30 cellular contexts compared by ENCODE assay signal in genomic region chrX:23392195-23392594, GRCh38. TPM values are rescaled to one million over a fixed set of nuclear protein-coding genes. Genes with fewer than 3 reads are reported as not detected.
"Had no signal": no experiment of that assay in that cellular context is flagged by ENCODE, and none has a peak within 500 bp of the region (broad histone marks: within the 10 kb centered on the region; RNA-seq: fewer than 3 reads in every experiment).

No MANE protein-coding gene starts in this region.

- H3K36me3 Mint-ChIP-seq: activated naive CD8-positive, alpha-beta T cell had no signal

- H3K27me3 ChIP-seq: body of pancreas, colonic mucosa had no signal

- FAIRE-seq: frontal cortex had no signal

- H3K9me3 Mint-ChIP-seq: activated B cell treated with CpG ODN at 0.5 μM for 24 hours; activated CD8-positive, alpha-beta T cell treated with anti-CD3 and anti-CD28 coated beads for 36 hours; activated T-cell treated with anti-CD3 and anti-CD28 coated beads, Interleukin-2, amount 50 U/mL, for 4 hours; activated T-helper 17 cell treated with anti-CD3 and anti-CD28 coated beads, Interleukin-2, amount 50 U/mL, for 72 hours; T-helper 2 cell treated with Interferon-gamma antibody and Interleukin-4, amounts not matched to agents 5 μg/mL and 100 μg/mL, for 36 hours had no signal

- H3K4me3 ChIP-seq: body of pancreas, colonic mucosa had no signal

- H3K4me1 Mint-ChIP-seq: activated B cell treated with CpG ODN at 0.5 μM for 24 hours; activated T-helper 17 cell treated with anti-CD3 and anti-CD28 coated beads, Interleukin-2, amount 50 U/mL, for 72 hours; T-helper 17 cell had no signal

- H3K9me3 ChIP-seq: body of pancreas, colonic mucosa had no signal

- H3K27ac Mint-ChIP-seq: activated B cell treated with CpG ODN at 0.5 μM for 24 hours; activated CD8-positive, alpha-beta T cell treated with anti-CD3 and anti-CD28 coated beads for 36 hours; activated naive CD8-positive, alpha-beta T cell; activated T-helper 17 cell treated with anti-CD3 and anti-CD28 coated beads, Interleukin-2, amount 50 U/mL, for 72 hours; T-helper 17 cell; T-helper 2 cell treated with Interferon-gamma antibody and Interleukin-4, amounts not matched to agents 5 μg/mL and 100 μg/mL, for 36 hours had no signal

- H3K4me1 ChIP-seq: colonic mucosa had no signal

- ATAC-seq: activated CD4-positive, CD25-positive, alpha-beta regulatory T cell treated with anti-CD3 and anti-CD28 coated beads, Interleukin-2, amount 50 U/mL, for 24 hours; activated CD8-positive, alpha-beta T cell treated with anti-CD3 and anti-CD28 coated beads for 36 hours; activated T-cell treated with anti-CD3 and anti-CD28 coated beads, Interleukin-2, amount 50 U/mL, for 4 hours; activated T-helper 17 cell treated with anti-CD3 and anti-CD28 coated beads, Interleukin-2, amount 50 U/mL, for 72 hours; body of pancreas; esophagus mucosa; T-helper 17 cell had no signal

- DNase-seq: activated B cell treated with CpG ODN at 0.5 μM for 24 hours; activated CD4-positive, alpha-beta T cell treated with anti-CD3 and anti-CD28 coated beads for 48 hours; activated CD4-positive, alpha-beta T cell treated with anti-CD3 and anti-CD28 coated beads, Interleukin-2, amount 50 U/mL, for 1 hour; activated CD4-positive, alpha-beta T cell treated with anti-CD3 and anti-CD28 coated beads, Interleukin-2, amount 50 U/mL, for 48 hours; activated CD8-positive, alpha-beta memory T cell treated with anti-CD3 and anti-CD28 coated beads for 24 hours; activated CD8-positive, alpha-beta T cell treated with anti-CD3 and anti-CD28 coated beads for 36 hours; activated effector memory CD4-positive, alpha-beta T cell treated with Interleukin-2 at 50 U/mL for 16 hours; activated gamma-delta T cell treated with Interleukin-2 at 50 U/mL for 16 hours; activated naive CD4-positive, alpha-beta T cell treated with anti-CD3 and anti-CD28 coated beads, Interleukin-2, amount 50 U/mL, for 16 hours; activated naive CD4-positive, alpha-beta T cell treated with Interleukin-2 at 50 U/mL for 16 hours; activated T-cell treated with anti-CD3 and anti-CD28 coated beads, Interleukin-2, amount 50 U/mL, for 4 hours; amniotic stem cell; anterior cingulate cortex; body of pancreas; caudate nucleus; colonic mucosa; effector CD8-positive, alpha-beta T cell; foreskin fibroblast; head of caudate nucleus; T-helper 1 cell; T-helper 17 cell; T1000; WERI-Rb-1 had no signal

- H3K27me3 Mint-ChIP-seq: activated B cell treated with CpG ODN at 0.5 μM for 24 hours; activated CD8-positive, alpha-beta T cell treated with anti-CD3 and anti-CD28 coated beads for 36 hours; activated naive CD8-positive, alpha-beta T cell; activated T-helper 17 cell treated with anti-CD3 and anti-CD28 coated beads, Interleukin-2, amount 50 U/mL, for 72 hours; T-helper 17 cell had no signal

- H3K27ac ChIP-seq: body of pancreas, colonic mucosa, WERI-Rb-1 had no signal

- H3K36me3 ChIP-seq: colonic mucosa, WERI-Rb-1 had no signal

- H3K4me3 Mint-ChIP-seq: activated B cell treated with CpG ODN at 0.5 μM for 24 hours; activated CD8-positive, alpha-beta T cell treated with anti-CD3 and anti-CD28 coated beads for 36 hours; activated naive CD8-positive, alpha-beta T cell; activated T-cell treated with anti-CD3 and anti-CD28 coated beads, Interleukin-2, amount 50 U/mL, for 4 hours; activated T-helper 17 cell treated with anti-CD3 and anti-CD28 coated beads, Interleukin-2, amount 50 U/mL, for 72 hours; T-helper 17 cell; T-helper 2 cell treated with Interferon-gamma antibody and Interleukin-4, amounts not matched to agents 5 μg/mL and 100 μg/mL, for 36 hours had no signal

RNA-seq across cellular contexts. Expression of gene PTCHD1, which starts 57.5 kb away (rescaled TPM):
- total RNA-seq: activated CD8-positive, alpha-beta T cell treated with anti-CD3 and anti-CD28 coated beads for 36 hours; activated T-cell treated with anti-CD3 and anti-CD28 coated beads, Interleukin-2, amount 50 U/mL, for 4 hours; dermis microvascular lymphatic vessel endothelial cell; T-helper 17 cell had no signal
